23 cellular contexts compared by ENCODE assay signal in the genomic region with DNA sequence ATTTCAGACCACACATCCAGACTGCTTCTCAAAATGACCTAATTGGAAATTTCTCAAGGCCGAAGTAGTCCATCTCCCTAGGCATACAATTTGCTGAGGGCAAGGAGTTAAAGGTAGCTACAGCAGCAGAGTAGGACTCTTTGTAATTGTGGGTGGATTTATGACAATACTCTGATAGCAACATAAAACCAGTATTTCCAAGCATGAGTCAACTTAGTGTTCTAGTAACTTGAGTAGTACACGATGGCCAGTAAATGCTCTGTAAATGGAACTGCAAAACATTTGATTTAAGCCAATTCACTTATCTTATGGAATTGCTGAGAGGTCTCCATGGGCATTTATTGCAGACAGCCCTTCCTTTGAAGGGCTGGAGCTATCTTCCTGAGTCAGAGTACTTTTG.
DNase-seq lines count a peak whose midpoint lies in the region; ATAC-seq and TF ChIP-seq lines count a peak whose summit lies in the region.
"Had no signal": no experiment of that assay in that cellular context is flagged by ENCODE, and none has a peak within 500 bp of the region (broad histone marks: within the 10 kb centered on the region; RNA-seq: fewer than 3 reads in every experiment).

No MANE protein-coding gene starts in this region.

- H3K9me3 ChIP-seq in GM23248 (ENCODE audit: low read depth) (no peaks in the 10 kb centered on the region), adipocyte (ENCODE audit: control insufficient read depth, low read length) (no peaks in the 10 kb centered on the region), neural cell (ENCODE audit: low read length) (no peaks in the 10 kb centered on the region), aorta (ENCODE audit: control insufficient read depth, low read length) (no peaks in the 10 kb centered on the region)
- H3K9me3 ChIP-seq: A549, right atrium auricular region, upper lobe of left lung had no signal

- H2AFZ ChIP-seq in GM23248 (no peak overlapping the region), neural cell (ENCODE audit: low read depth, low read length) (no peak overlapping the region)

- H3K4me1 ChIP-seq in GM23248 (ENCODE audit: insufficient read depth) (peaks cover 9% of the 10 kb centered on the region; the same call in 1 of the 2 replicates), adipocyte (ENCODE audit: control insufficient read depth, insufficient read depth, low read length) (no peaks in the 10 kb centered on the region), aorta (ENCODE audit: control insufficient read depth in 1 of 2, insufficient read depth in 2 of 2, low read length in 2 of 2) (peaks cover 2 to 8% of the 10 kb centered on the region in 2 donors)
- H3K4me1 ChIP-seq: A549, right atrium auricular region, upper lobe of left lung had no signal

- H3K4me2 ChIP-seq in GM23248 (ENCODE audit: unreplicated experiment) (no peak overlapping the region), neural cell (ENCODE audit: low read length) (no peak overlapping the region)
- H3K4me2 ChIP-seq: A549 had no signal

- WGBS in GM23248 (ENCODE audit: low coverage in 1 of 2, low lambda C conversion rate in 2 of 2, missing lambda C conversion rate in 2 of 2), 2 experiments: 82 to 83% methylated on average over 2 of the region's 2 CpGs
- WGBS in aorta, 2 donors: 40 to 60% methylated on average over 2 of the region's 2 CpGs

- H3K27ac ChIP-seq in GM23248 (no peak overlapping the region), neural cell (ENCODE audit: low read length) (peak overlapping the region; percentile 65), aorta (ENCODE audit: low read depth in 1 of 2, low read length in 2 of 2) (no peak overlapping the region)
- H3K27ac ChIP-seq: A549, right atrium auricular region, upper lobe of left lung had no signal

- intact Hi-C loops in left cardiac atrium (cut with DNase I) (no loop called here), aorta (cut with DNase I) (no loop called here)

- TF ChIP-seq RAD21 in neural cell (conservative IDR thresholded peaks at IDR 0.05): no peak

- no peak for TF ChIP-seq EP300 in neural cell (conservative IDR thresholded peaks at IDR 0.05; ENCODE audit: poor library complexity, severe bottlenecking)

- DNase-seq in GM23248: peak; percentile 27
- DNase-seq in adipocyte (ENCODE audit: low read depth): peak; percentile 37
- DNase-seq in fibroblast of mammary gland (ENCODE audit: low read depth): peak; percentile 42
- DNase-seq in left cardiac atrium: no peak
- no peak for DNase-seq in stimulated activated CD8-positive, alpha-beta memory T cell treated with anti-CD3 and anti-CD28 coated beads, Interleukin-4, amount 100 ng/mL, for 48 hours
- DNase-seq in aorta: no peak
- DNase-seq: activated CD8-positive, alpha-beta memory T cell treated with anti-CD3 and anti-CD28 coated beads, Interleukin-2, amount 50 U/mL, for 4 hours; activated effector memory CD4-positive, alpha-beta T cell treated with Interleukin-2 at 50 U/mL for 16 hours; central memory CD4-positive, alpha-beta T cell; COR-L47; DMS79 treated with DMSO at 0.1 percent for 48 hours; GOT3; MM.1S; naive thymus-derived CD4-positive, alpha-beta T cell; NCI-H1436 treated with DMSO at 0.1 percent for 48 hours; NCI-H510A treated with DMSO at 0.1 percent for 48 hours; stimulated activated CD4-positive, alpha-beta T cell treated with anti-CD3 and anti-CD28 coated beads, Interleukin-15, amount 100 ng/mL, for 24 hours; upper lobe of left lung had no signal

- ATAC-seq in left cardiac atrium (no peak), GM19397 (IDR thresholded peaks at IDR 0.05; ENCODE audit: unreplicated experiment) (no peak), aorta (ENCODE audit: low FRiP score) (no peak)
- ATAC-seq: A549; naive thymus-derived CD4-positive, alpha-beta T cell; WTC11 had no signal

- no peaks in the 10 kb centered on the region for H3F3A ChIP-seq in GM23248 (ENCODE audit: insufficient read depth)
- H3F3A ChIP-seq in neural cell (ENCODE audit: insufficient read depth, low read length, poor library complexity, severe bottlenecking): no peaks in the 10 kb centered on the region

- no peaks in the 10 kb centered on the region for H4K20me1 ChIP-seq in GM23248 (ENCODE audit: insufficient read depth)
- no peaks in the 10 kb centered on the region for H4K20me1 ChIP-seq in neural cell (ENCODE audit: insufficient read depth)

- H3K79me2 ChIP-seq in GM23248 (ENCODE audit: insufficient read depth) (no peaks in the 10 kb centered on the region), neural cell (replicated peaks; ENCODE audit: insufficient read depth, low read length) (no peaks in the 10 kb centered on the region)

- H3K27me3 ChIP-seq in GM23248 (replicated peaks; ENCODE audit: insufficient read depth) (no peaks in the 10 kb centered on the region), adipocyte (replicated peaks; ENCODE audit: control insufficient read depth, insufficient read depth, low read length) (no peaks in the 10 kb centered on the region), neural cell (ENCODE audit: insufficient read depth, low read depth, low read length) (no peaks in the 10 kb centered on the region), aorta (ENCODE audit: control insufficient read depth in 1 of 2, insufficient read depth in 2 of 2, low read length in 1 of 2) (no peaks in the 10 kb centered on the region)
- H3K27me3 ChIP-seq: right atrium auricular region, upper lobe of left lung had no signal

- no peak overlapping the region for H3K9ac ChIP-seq in GM23248
- no peak overlapping the region for H3K9ac ChIP-seq in adipocyte (ENCODE audit: low read length)
- H3K9ac ChIP-seq in neural cell (ENCODE audit: low read length): no peak overlapping the region

- no peaks in the 10 kb centered on the region for H3K9me2 ChIP-seq in GM23248 (ENCODE audit: insufficient read depth)
- no peaks in the 10 kb centered on the region for H3K9me2 ChIP-seq in neural cell (ENCODE audit: insufficient read depth, low read length)

- H3K36me3 ChIP-seq in GM23248 (ENCODE audit: low read depth) (no peaks in the 10 kb centered on the region), adipocyte (ENCODE audit: control insufficient read depth, insufficient read depth, low read length, severe bottlenecking) (no peaks in the 10 kb centered on the region), neural cell (ENCODE audit: insufficient read depth, low read length) (no peaks in the 10 kb centered on the region), aorta (ENCODE audit: control insufficient read depth in 1 of 2, insufficient read depth in 2 of 2, low read length in 1 of 2) (no peaks in the 10 kb centered on the region)
- H3K36me3 ChIP-seq: right atrium auricular region, upper lobe of left lung had no signal

- H3K4me3 ChIP-seq in GM23248: no peak overlapping the region
- no peak overlapping the region for H3K4me3 ChIP-seq in adipocyte (ENCODE audit: low read length)
- no peak overlapping the region for H3K4me3 ChIP-seq in fibroblast of mammary gland (ENCODE audit: control insufficient read depth, low read depth, low read length)
- H3K4me3 ChIP-seq in neural cell (ENCODE audit: low read length): no peak overlapping the region
- no peak overlapping the region for H3K4me3 ChIP-seq in aorta (ENCODE audit: low read length in 2 of 2)
- H3K4me3 ChIP-seq: A549, right atrium auricular region, upper lobe of left lung had no signal

- in situ Hi-C loops in GM23248 (cut with MboI): no loop called here

- TF ChIP-seq CTCF in fibroblast of mammary gland (conservative IDR thresholded peaks at IDR 0.05; ENCODE audit: control insufficient read depth, insufficient read depth, low read depth, low read length) (no peak), neural cell (IDR thresholded peaks at IDR 0.05; ENCODE audit: poor library complexity, severe bottlenecking) (no peak)

TF ChIP-seq in neural cell, 6 proteins besides CTCF, POLR2A, EP300 and RAD21:
- TF ChIP-seq MXI1 (conservative IDR thresholded peaks at IDR 0.05; ENCODE audit: poor library complexity, severe bottlenecking): no peak
- no peak for TF ChIP-seq POLR2AphosphoS5 (IDR thresholded peaks at IDR 0.05)
- TF ChIP-seq, protein P1, sequence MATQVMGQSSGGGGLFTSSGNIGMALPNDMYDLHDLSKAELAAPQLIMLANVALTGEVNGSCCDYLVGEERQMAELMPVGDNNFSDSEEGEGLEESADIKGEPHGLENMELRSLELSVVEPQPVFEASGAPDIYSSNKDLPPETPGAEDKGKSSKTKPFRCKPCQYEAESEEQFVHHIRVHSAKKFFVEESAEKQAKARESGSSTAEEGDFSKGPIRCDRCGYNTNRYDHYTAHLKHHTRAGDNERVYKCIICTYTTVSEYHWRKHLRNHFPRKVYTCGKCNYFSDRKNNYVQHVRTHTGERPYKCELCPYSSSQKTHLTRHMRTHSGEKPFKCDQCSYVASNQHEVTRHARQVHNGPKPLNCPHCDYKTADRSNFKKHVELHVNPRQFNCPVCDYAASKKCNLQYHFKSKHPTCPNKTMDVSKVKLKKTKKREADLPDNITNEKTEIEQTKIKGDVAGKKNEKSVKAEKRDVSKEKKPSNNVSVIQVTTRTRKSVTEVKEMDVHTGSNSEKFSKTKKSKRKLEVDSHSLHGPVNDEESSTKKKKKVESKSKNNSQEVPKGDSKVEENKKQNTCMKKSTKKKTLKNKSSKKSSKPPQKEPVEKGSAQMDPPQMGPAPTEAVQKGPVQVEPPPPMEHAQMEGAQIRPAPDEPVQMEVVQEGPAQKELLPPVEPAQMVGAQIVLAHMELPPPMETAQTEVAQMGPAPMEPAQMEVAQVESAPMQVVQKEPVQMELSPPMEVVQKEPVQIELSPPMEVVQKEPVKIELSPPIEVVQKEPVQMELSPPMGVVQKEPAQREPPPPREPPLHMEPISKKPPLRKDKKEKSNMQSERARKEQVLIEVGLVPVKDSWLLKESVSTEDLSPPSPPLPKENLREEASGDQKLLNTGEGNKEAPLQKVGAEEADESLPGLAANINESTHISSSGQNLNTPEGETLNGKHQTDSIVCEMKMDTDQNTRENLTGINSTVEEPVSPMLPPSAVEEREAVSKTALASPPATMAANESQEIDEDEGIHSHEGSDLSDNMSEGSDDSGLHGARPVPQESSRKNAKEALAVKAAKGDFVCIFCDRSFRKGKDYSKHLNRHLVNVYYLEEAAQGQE (IDR thresholded peaks at IDR 0.05; ENCODE audit: borderline replicate concordance): no peak

Comparison
In these comparisons a context has a peak if more than half of its experiments do, and no peak if none do; other contexts are left out.
1. DNase-seq: peak in GM23248 (single experiment), adipocyte (single experiment) and fibroblast of mammary gland (single experiment); none in left cardiac atrium (single experiment), stimulated activated CD8-positive, alpha-beta memory T cell treated with anti-CD3 and anti-CD28 coated beads, Interleukin-4, amount 100 ng/mL, for 48 hours (single experiment) and aorta (0 of 2).